9 cellular contexts compared by ENCODE assay signal in the genomic region with DNA sequence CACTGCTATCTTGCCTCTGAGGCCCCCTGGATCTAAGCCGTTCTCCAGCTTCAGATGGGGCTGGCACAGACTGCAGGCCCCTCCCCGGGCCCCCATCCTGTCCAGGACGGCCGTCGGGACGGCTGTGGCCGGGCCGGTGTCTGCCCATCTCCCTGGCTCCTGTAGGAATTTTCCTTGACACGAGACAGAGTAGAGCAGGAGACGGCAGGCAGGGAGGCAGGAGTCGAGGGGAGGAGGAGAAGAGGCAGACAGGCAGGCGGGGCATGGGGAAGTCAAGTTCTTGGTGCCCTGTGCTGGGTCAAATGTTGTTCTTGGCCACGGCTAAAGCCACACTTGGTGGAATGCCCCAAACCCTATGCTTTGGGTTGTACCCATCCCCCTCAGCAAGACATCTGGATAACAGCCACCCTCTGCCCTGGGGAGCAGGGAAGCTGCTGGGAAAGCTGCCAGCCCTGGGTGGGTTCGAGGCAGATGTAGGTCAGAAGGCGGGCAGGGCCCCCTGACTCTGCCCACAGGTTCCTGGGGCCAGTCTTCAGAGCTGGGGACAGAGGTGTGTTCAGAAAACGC. TPM values are rescaled to one million over a fixed set of nuclear protein-coding genes. Genes with fewer than 3 reads are reported as not detected.
DNase-seq lines count a peak whose midpoint lies in the region; FAIRE-seq and TF ChIP-seq lines count a peak whose summit lies in the region.
"Had no signal": no experiment of that assay in that cellular context is flagged by ENCODE, and none has a peak within 500 bp of the region (broad histone marks: within the 10 kb centered on the region; RNA-seq: fewer than 3 reads in every experiment).

No MANE protein-coding gene starts in this region.

- H3K4me2 ChIP-seq in OCI-LY7 (ENCODE audit: low read length) = no peak overlapping the region

- no peak overlapping the region for H2AFZ ChIP-seq in OCI-LY7 (ENCODE audit: low read length)

- no peaks in the 10 kb centered on the region for H3K9me2 ChIP-seq in OCI-LY7 (ENCODE audit: insufficient read depth, low read length)

- H3K36me3 ChIP-seq in adrenal gland (replicated peaks in 1 of 2) (no peaks in the 10 kb centered on the region), skeletal muscle tissue (ENCODE audit: control insufficient read depth in 3 of 3, insufficient read depth in 3 of 3, low read length in 3 of 3) (no peaks in the 10 kb centered on the region), OCI-LY7 (ENCODE audit: insufficient read depth, low read length) (no peaks in the 10 kb centered on the region)

- intact Hi-C loops in adrenal gland (cut with DNase I) (no loop called here), OCI-LY7 (cut with micrococcal nuclease; ENCODE audit: unreplicated experiment) (no loop called here)

- no peaks in the 10 kb centered on the region for H4K20me1 ChIP-seq in OCI-LY7 (ENCODE audit: insufficient read depth, low read length)

- H3K4me3 ChIP-seq in adrenal gland (peak overlapping the region in 2 of 4 donors; percentile 27 to 72), skeletal muscle tissue (ENCODE audit: low read length in 3 of 3) (peak overlapping the region in 1 of 3 donors; percentile 54), OCI-LY7 (ENCODE audit: low read depth, low read length, poor library complexity, severe bottlenecking) (no peak overlapping the region)

- peaks cover 47 to 51% of the 10 kb centered on the region in 2 donors for H3K4me1 ChIP-seq in adrenal gland (replicated peaks in 1 of 2)
- H3K4me1 ChIP-seq in skeletal muscle tissue (ENCODE audit: control insufficient read depth in 3 of 3, insufficient read depth in 3 of 3, low read length in 3 of 3) = peaks cover 50 to 59% (median 51%) of the 10 kb centered on the region in 3 donors
- H3K4me1 ChIP-seq in OCI-LY7 (ENCODE audit: insufficient read depth, low read length, poor library complexity, severe bottlenecking) = no peaks in the 10 kb centered on the region

- 14 to 27% (median 18%) methylated on average over 4 to 16 of the region's 16 CpGs for WGBS in adrenal gland, 4 donors

- CTCF ChIA-PET in OCI-LY7 (lab: Charles Lee; ENCODE audit: unreplicated experiment) = no interaction called here

- peak overlapping the region; percentile 94 to 100 (median 95) for H3K27ac ChIP-seq in adrenal gland
- H3K27ac ChIP-seq in skeletal muscle tissue (ENCODE audit: low read depth, low read length) = peak overlapping the region; percentile 40
- no peak overlapping the region for H3K27ac ChIP-seq in OCI-LY7 (ENCODE audit: low read depth, low read length, poor library complexity, severe bottlenecking)

- DNase-seq in H54 (ENCODE audit: insufficient read length, low spot score) (peak; percentile 66), adrenal gland (peak; percentile 49 to 87 (median 75)), hepatic stellate cell (ENCODE audit: low spot score) (peak; percentile 45), NCI-H510A treated with DMSO at 0.1 percent for 48 hours (lab: John Stamatoyannopoulos, UW) (no peak), OCI-LY7 (ENCODE audit: low spot score) (no peak), hippocampal formation (lab: John Stamatoyannopoulos, UW) (no peak), NCI-H524 (lab: John Stamatoyannopoulos, UW) (no peak)

- no peaks in the 10 kb centered on the region for H3K79me2 ChIP-seq in OCI-LY7 (ENCODE audit: insufficient read depth, low read depth, low read length)

- TF ChIP-seq CTCF in adrenal gland (IDR thresholded peaks at IDR 0.05) (no peak), OCI-LY7 (conservative IDR thresholded peaks at IDR 0.05; ENCODE audit: low read length) (no peak)

- POLR2A ChIA-PET in OCI-LY7 (lab: Charles Lee) = no interaction called here

- TF ChIP-seq POLR2A in H54 (IDR thresholded peaks at IDR 0.05; ENCODE audit: low read depth, low read length) (no peak), adrenal gland (IDR thresholded peaks at IDR 0.05) (no peak)

- no TSS peak for BruUV-seq in OCI-LY7 (replicated peaks; lab: Mats Ljungman, UMichigan)

- H3K9ac ChIP-seq in skeletal muscle tissue (ENCODE audit: low read depth in 1 of 3, low read length in 3 of 3) = peak overlapping the region in 2 of 3 donors; percentile 12 to 47

- H3K27me3 ChIP-seq in adrenal gland (no peaks in the 10 kb centered on the region), skeletal muscle tissue (ENCODE audit: control insufficient read depth in 3 of 3, insufficient read depth in 3 of 3, low read length in 3 of 3) (peaks cover 13 to 16% (median 14%) of the 10 kb centered on the region in 3 donors)

- H3K9me3 ChIP-seq in adrenal gland (replicated peaks in 1 of 3) (no peaks in the 10 kb centered on the region), skeletal muscle tissue (ENCODE audit: control insufficient read depth in 3 of 3, low read length in 3 of 3) (no peaks in the 10 kb centered on the region), OCI-LY7 (ENCODE audit: low read length) (no peaks in the 10 kb centered on the region)

- no peak for FAIRE-seq in H54 (lab: Jason Lieb, UNC)

RNA-seq across cellular contexts. Expression of a gene that starts 4.0 kb away (rescaled TPM):
- total RNA-seq in adrenal gland (100 to 1,000 TPM in 6 of 8 donors, 10 to 100 TPM in 2; 74.6 to 175 (median 137) TPM), skeletal muscle tissue (6.8 TPM), OCI-LY7 (2022) (not detected in 2 replicates)
- polyA plus RNA-seq in adrenal gland = 100 to 1,000 TPM in 1 of 3 donors, 10 to 100 TPM in 2; 17.2 to 147 (median 74.4) TPM
- total RNA-seq in OCI-LY7 (2014; rRNA removed; shearing (Covaris generic)) = not detected in 2 replicates
- total RNA-seq: naive thymus-derived CD8-positive, alpha-beta T cell had no signal
- polyA plus RNA-seq: naive thymus-derived CD8-positive, alpha-beta T cell had no signal

RNA-seq across cellular contexts. Expression of a gene that starts 18.4 kb away (rescaled TPM):
- total RNA-seq in adrenal gland (10 to 100 TPM; 36.5 to 78.3 (median 61.5) TPM), skeletal muscle tissue (21.9 TPM), OCI-LY7 (2022) (51.7 and 60.5 TPM in 2 replicates)
- 10 to 100 TPM; 10.3 to 29.5 (median 10.7) TPM for polyA plus RNA-seq in adrenal gland
- total RNA-seq in OCI-LY7 (2014; rRNA removed; shearing (Covaris generic)) = 36.3 and 37.2 TPM in 2 replicates

RNA-seq across cellular contexts. Expression of a gene that starts 46.6 kb away (rescaled TPM):
- total RNA-seq in adrenal gland = 10 to 100 TPM; 19.0 to 87.5 (median 31.1) TPM
- polyA plus RNA-seq in adrenal gland = 100 to 1,000 TPM in 1 of 3 donors, 10 to 100 TPM in 1, 1 to 10 TPM in 1; 8.6 to 155 (median 40.1) TPM
- 12.5 TPM for total RNA-seq in skeletal muscle tissue
- 8.4 and 13.9 TPM in 2 replicates for total RNA-seq in OCI-LY7 (2014; rRNA removed; shearing (Covaris generic))
- total RNA-seq in OCI-LY7 (2022) = 31.4 and 35.1 TPM in 2 replicates

RNA-seq across cellular contexts. Expression of a gene that starts 48.3 kb away (rescaled TPM):
- total RNA-seq in adrenal gland (1,000 to 10,000 TPM in 2 of 8 donors, 100 to 1,000 TPM in 6; 449 to 1,588 (median 791) TPM), skeletal muscle tissue (55.8 TPM), OCI-LY7 (2022) (1.3 and 1.7 TPM in 2 replicates)
- 100 to 1,000 TPM; 266 to 499 (median 286) TPM for polyA plus RNA-seq in adrenal gland
- total RNA-seq in OCI-LY7 (2014; rRNA removed; shearing (Covaris generic)) = 0.88 TPM in 1 of 2 replicates, not detected in the other

Comparison
In these comparisons a context has a peak if more than half of its experiments do, and no peak if none do; other contexts are left out.
1. DNase-seq: peak in H54 (single experiment), adrenal gland (7 of 7) and hepatic stellate cell (single experiment); none in NCI-H510A treated with DMSO at 0.1 percent for 48 hours (single experiment), OCI-LY7 (single experiment), hippocampal formation (0 of 2) and NCI-H524 (0 of 2).